ENCODE assay signal across 8 cellular contexts in the genomic region with DNA sequence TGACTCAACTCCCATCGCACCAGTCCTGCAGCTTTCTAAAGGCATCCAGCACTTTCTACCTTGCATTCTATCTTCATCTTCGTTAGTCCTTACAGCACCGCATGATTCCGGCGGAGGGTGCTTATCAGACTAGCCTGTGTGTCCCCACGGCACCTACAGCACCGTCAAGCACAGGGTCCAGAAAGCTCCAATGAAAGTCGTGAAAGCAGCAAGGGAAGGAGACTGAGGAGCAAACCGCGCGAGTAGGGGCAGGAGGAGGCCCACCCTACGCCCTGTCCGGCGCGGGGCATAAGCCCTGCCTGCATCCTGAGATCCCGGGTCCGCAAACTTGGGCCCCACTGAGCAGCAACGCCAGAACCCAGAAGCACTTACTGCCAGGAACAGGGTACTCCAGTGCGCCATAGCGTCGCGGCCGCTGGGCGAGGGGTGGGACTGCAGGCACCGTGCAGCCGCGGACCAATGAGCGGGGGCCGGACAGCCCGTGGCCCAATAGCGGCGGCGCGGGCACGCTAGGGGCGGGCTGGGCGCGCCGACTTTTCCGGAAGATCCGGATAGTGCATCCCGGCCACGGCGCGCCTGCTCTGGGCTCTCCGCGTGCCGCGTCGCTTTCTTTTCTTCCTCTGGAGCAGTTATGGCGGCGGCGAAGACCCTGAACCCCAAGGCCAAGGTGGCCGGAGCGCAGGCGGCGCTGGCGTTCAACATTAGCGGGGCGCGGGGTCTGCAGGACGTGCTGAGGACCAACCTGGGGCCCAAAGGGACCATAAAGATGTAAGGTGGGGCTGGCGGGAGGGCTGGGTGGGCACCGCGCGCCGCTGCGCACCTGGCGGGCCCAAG.
DNase-seq lines count a peak whose midpoint lies in the region; ATAC-seq and TF ChIP-seq lines count a peak whose summit lies in the region.

No MANE protein-coding gene starts in this region.

- TF ChIP-seq EP300 in Ishikawa (IDR thresholded peaks at IDR 0.05; ENCODE audit: borderline replicate concordance), result no peak

- TF ChIP-seq CTCF in epithelial cell of proximal tubule (conservative IDR thresholded peaks at IDR 0.05; ENCODE audit: low read depth, low read length), result no peak

- H3K27me3 ChIP-seq in mucosa of rectum (ENCODE audit: control insufficient read depth in 2 of 2, insufficient read depth in 2 of 2, low read length in 2 of 2), result no peaks in the 10 kb centered on the region

- peak overlapping the region; percentile 73 to 86 for H3K27ac ChIP-seq in mucosa of rectum (ENCODE audit: low read depth in 2 of 2, low read length in 2 of 2)

- H3K36me3 ChIP-seq in mucosa of rectum (ENCODE audit: control insufficient read depth in 2 of 2, insufficient read depth in 2 of 2, low read length in 2 of 2), result no peaks in the 10 kb centered on the region

- peaks cover 4 to 11% of the 10 kb centered on the region in 2 donors for H3K4me1 ChIP-seq in mucosa of rectum (ENCODE audit: control insufficient read depth in 2 of 2, insufficient read depth in 2 of 2, low read length in 2 of 2)

- ATAC-seq in GM21717 (IDR thresholded peaks at IDR 0.05; ENCODE audit: unreplicated experiment), result peak; percentile 98

- DNase-seq in DMS53 (lab: John Stamatoyannopoulos, UW) (peak; percentile 98), OCI-M1 (lab: John Stamatoyannopoulos, UW) (peak; percentile 98), activated T-cell treated with anti-CD3 and anti-CD28 coated beads for 48 hours (ENCODE audit: low read depth) (peak; percentile 90), epithelial cell of proximal tubule (ENCODE audit: low read depth) (peak; percentile 19)
- DNase-seq in stimulated activated CD8-positive, alpha-beta memory T cell treated with anti-CD3 and anti-CD28 coated beads, Interleukin-4, amount 100 ng/mL, for 4 hours (ENCODE audit: low read depth in 2 of 2, low spot score in 1 of 2), result peak; percentile 59 to 70

- no peak for TF ChIP-seq RAD21 in Ishikawa (IDR thresholded peaks at IDR 0.05; ENCODE audit: low read depth)

- H3K4me3 ChIP-seq in epithelial cell of proximal tubule (ENCODE audit: low read depth, low read length) (peak overlapping the region; percentile 78), mucosa of rectum (ENCODE audit: low read length in 2 of 2) (peak overlapping the region; percentile 98 to 99)

- no peaks in the 10 kb centered on the region for H3K9me3 ChIP-seq in mucosa of rectum (ENCODE audit: control insufficient read depth in 2 of 2, low read length in 2 of 2)

- H3K9ac ChIP-seq in mucosa of rectum (ENCODE audit: low read depth in 1 of 2, low read length in 2 of 2), result peak overlapping the region; percentile 85 to 86

TF ChIP-seq in Ishikawa, 13 proteins besides CTCF, POLR2A, EP300 and RAD21:
- TF ChIP-seq CEBPB (IDR thresholded peaks at IDR 0.05) (no peak), FOXM1 (IDR thresholded peaks at IDR 0.05; ENCODE audit: borderline replicate concordance, low read depth) (no peak), NFIC (IDR thresholded peaks at IDR 0.05) (no peak), TAF1 (IDR thresholded peaks at IDR 0.05; ENCODE audit: low read depth) (peak; percentile 84), TEAD4 (IDR thresholded peaks at IDR 0.05) (no peak), ZBTB7A (IDR thresholded peaks at IDR 0.05; ENCODE audit: low read depth) (no peak), TCF12 (IDR thresholded peaks at IDR 0.05; ENCODE audit: low read depth) (0 out of 2 replicates have a peak, but pooled peaks have one; percentile 33), CREB1 (IDR thresholded peaks at IDR 0.05; ENCODE audit: low read depth) (no peak), YY1 (IDR thresholded peaks at IDR 0.05; ENCODE audit: low read depth) (peak; percentile 81)
- TF ChIP-seq, protein P1, sequence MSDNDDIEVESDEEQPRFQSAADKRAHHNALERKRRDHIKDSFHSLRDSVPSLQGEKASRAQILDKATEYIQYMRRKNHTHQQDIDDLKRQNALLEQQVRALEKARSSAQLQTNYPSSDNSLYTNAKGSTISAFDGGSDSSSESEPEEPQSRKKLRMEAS (IDR thresholded peaks at IDR 0.05), result peak; percentile 83
- TF ChIP-seq, protein P2, sequence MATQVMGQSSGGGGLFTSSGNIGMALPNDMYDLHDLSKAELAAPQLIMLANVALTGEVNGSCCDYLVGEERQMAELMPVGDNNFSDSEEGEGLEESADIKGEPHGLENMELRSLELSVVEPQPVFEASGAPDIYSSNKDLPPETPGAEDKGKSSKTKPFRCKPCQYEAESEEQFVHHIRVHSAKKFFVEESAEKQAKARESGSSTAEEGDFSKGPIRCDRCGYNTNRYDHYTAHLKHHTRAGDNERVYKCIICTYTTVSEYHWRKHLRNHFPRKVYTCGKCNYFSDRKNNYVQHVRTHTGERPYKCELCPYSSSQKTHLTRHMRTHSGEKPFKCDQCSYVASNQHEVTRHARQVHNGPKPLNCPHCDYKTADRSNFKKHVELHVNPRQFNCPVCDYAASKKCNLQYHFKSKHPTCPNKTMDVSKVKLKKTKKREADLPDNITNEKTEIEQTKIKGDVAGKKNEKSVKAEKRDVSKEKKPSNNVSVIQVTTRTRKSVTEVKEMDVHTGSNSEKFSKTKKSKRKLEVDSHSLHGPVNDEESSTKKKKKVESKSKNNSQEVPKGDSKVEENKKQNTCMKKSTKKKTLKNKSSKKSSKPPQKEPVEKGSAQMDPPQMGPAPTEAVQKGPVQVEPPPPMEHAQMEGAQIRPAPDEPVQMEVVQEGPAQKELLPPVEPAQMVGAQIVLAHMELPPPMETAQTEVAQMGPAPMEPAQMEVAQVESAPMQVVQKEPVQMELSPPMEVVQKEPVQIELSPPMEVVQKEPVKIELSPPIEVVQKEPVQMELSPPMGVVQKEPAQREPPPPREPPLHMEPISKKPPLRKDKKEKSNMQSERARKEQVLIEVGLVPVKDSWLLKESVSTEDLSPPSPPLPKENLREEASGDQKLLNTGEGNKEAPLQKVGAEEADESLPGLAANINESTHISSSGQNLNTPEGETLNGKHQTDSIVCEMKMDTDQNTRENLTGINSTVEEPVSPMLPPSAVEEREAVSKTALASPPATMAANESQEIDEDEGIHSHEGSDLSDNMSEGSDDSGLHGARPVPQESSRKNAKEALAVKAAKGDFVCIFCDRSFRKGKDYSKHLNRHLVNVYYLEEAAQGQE (IDR thresholded peaks at IDR 0.05; ENCODE audit: low read depth), result no peak
- TF ChIP-seq, protein P3, sequence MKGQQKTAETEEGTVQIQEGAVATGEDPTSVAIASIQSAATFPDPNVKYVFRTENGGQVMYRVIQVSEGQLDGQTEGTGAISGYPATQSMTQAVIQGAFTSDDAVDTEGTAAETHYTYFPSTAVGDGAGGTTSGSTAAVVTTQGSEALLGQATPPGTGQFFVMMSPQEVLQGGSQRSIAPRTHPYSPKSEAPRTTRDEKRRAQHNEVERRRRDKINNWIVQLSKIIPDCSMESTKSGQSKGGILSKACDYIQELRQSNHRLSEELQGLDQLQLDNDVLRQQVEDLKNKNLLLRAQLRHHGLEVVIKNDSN (IDR thresholded peaks at IDR 0.05), result peak; percentile 47; the same call in 1 of the 2 replicates

Comparison
In these comparisons a context has a peak if more than half of its experiments do, and no peak if none do; other contexts are left out.
1. Peak in every context shown above with its lines: DNase-seq, ATAC-seq, H3K4me3 ChIP-seq and H3K27ac ChIP-seq.
2. DNase-seq: peak in every context shown above with its lines; median percentile 98 in DMS53; 98 in OCI-M1; 90 in activated T-cell treated with anti-CD3 and anti-CD28 coated beads for 48 hours; 64 in stimulated activated CD8-positive, alpha-beta memory T cell treated with anti-CD3 and anti-CD28 coated beads, Interleukin-4, amount 100 ng/mL, for 4 hours; 19 in epithelial cell of proximal tubule.